Comparison of ENCODE assay signal across 8 cellular contexts in genomic region chrX:3631196-3631595, GRCh38.
"Had no signal": no experiment of that assay in that cellular context is flagged by ENCODE, and none has a peak within 500 bp of the region (broad histone marks: within the 10 kb centered on the region; RNA-seq: fewer than 3 reads in every experiment).

No MANE protein-coding gene starts in this region.

- H3K27ac ChIP-seq: HL-60 had no signal

- FAIRE-seq: H1, H54, HepG2 had no signal

- H3K4me3 Mint-ChIP-seq: GM23338, H9 had no signal

- ATAC-seq: GM23338, HepG2 had no signal

- H3K9me3 Mint-ChIP-seq: GM23338, H9 had no signal

- H3K27me3 Mint-ChIP-seq: IgD-negative memory B cell had no signal

- H2AFZ ChIP-seq: GM23338 had no signal

- H3K4me1 Mint-ChIP-seq: GM23338, H9 had no signal

- H3K4me2 ChIP-seq: GM23338 had no signal

- H3K27ac Mint-ChIP-seq: GM23338 had no signal

- H3K4me3 ChIP-seq: GM23338 had no signal

- DNase-seq: H9, HCEC 1CT had no signal
